In genomic region chr7:139118234-139118802, GRCh38 we compare ENCODE assay signal across 8 cellular contexts. TPM values are rescaled to one million over a fixed set of nuclear protein-coding genes. Genes with fewer than 3 reads are reported as not detected.
DNase-seq lines count a peak whose midpoint lies in the region; ATAC-seq and TF ChIP-seq lines count a peak whose summit lies in the region.

No MANE protein-coding gene starts in this region.

- ATAC-seq in GM19452 (IDR thresholded peaks at IDR 0.05; ENCODE audit: unreplicated experiment) (peak; percentile 63), HG03280 (IDR thresholded peaks at IDR 0.05; ENCODE audit: unreplicated experiment) (peak; percentile 64)

- no peak for TF ChIP-seq CTCF in VCaP (conservative IDR thresholded peaks at IDR 0.05)

- peak overlapping the region; percentile 72 for H3K27ac ChIP-seq in VCaP

- DNase-seq in Daoy (ENCODE audit: low read depth) (peak; percentile 78), iris pigment epithelial cell (ENCODE audit: low read depth) (peak; percentile 75), mucosa of gallbladder (ENCODE audit: low spot score) (no peak), NCI-H526 (lab: John Stamatoyannopoulos, UW) (no peak), KG1 (lab: John Stamatoyannopoulos, UW) (no peak)

RNA-seq across cellular contexts. Expression of gene ZC3HAV1, which starts 8.8 kb away (rescaled TPM):
- 51.8 and 52.6 TPM in 2 replicates for total RNA-seq in Daoy (2014; rRNA removed; shearing (Covaris generic))
- 28.0 TPM for total RNA-seq in mucosa of gallbladder

Comparison
In these comparisons a context has a peak if more than half of its experiments do, and no peak if none do; other contexts are left out.
1. DNase-seq: peak in Daoy (single experiment) and iris pigment epithelial cell (single experiment); none in mucosa of gallbladder (single experiment), NCI-H526 (0 of 2) and KG1 (single experiment).